In genomic region chr14:106831322-106831720, GRCh38 we compare ENCODE assay signal across 9 cellular contexts.
DNase-seq lines count a peak whose midpoint lies in the region; ATAC-seq and TF ChIP-seq lines count a peak whose summit lies in the region.
"Had no signal": no experiment of that assay in that cellular context is flagged by ENCODE, and none has a peak within 500 bp of the region (broad histone marks: within the 10 kb centered on the region; RNA-seq: fewer than 3 reads in every experiment).

No MANE protein-coding gene starts in this region.

- no peak for ATAC-seq in activated naive CD8-positive, alpha-beta T cell treated with anti-CD3 and anti-CD28 coated beads, Interleukin-2, amount 10 ng/mL, durations not matched to agents 7 days and 5 days (ENCODE audit: low read depth)

- CTCF ChIA-PET in HEK293 (lab: Yijun Ruan, JAX) = interaction anchor here (0.6 to 7.4 kb wide), 36 partner anchors 9 to 516 kb away, joined by 3 to 74 read pairs (median 4); no protein-coding TSS in a partner anchor

- no peak for DNase-seq in GM10266 (ENCODE audit: extremely low spot score)
- peak; percentile 45 for DNase-seq in OCI-M1 (lab: John Stamatoyannopoulos, UW)
- DNase-seq in activated naive CD8-positive, alpha-beta T cell treated with anti-CD3 and anti-CD28 coated beads, Interleukin-2, amount 10 ng/mL, durations not matched to agents 7 days and 5 days = peak; percentile 72
- DNase-seq in stimulated activated CD4-positive, alpha-beta T cell treated with anti-CD3 and anti-CD28 coated beads, Interleukin-15, amount 100 ng/mL, for 48 hours (ENCODE audit: low read depth in 2 of 2) = peak; percentile 78 to 80
- no peak for DNase-seq in NCI-H524 (lab: John Stamatoyannopoulos, UW)
- DNase-seq in uterus = no peak
- no peak for DNase-seq in 8988T
- DNase-seq: IMR-90 had no signal

- peaks cover 25% of the 10 kb centered on the region for H3K27me3 Mint-ChIP-seq in activated naive CD8-positive, alpha-beta T cell treated with anti-CD3 and anti-CD28 coated beads, Interleukin-2, amount 10 ng/mL, durations not matched to agents 7 days and 5 days

- no peaks in the 10 kb centered on the region for H3K36me3 Mint-ChIP-seq in activated naive CD8-positive, alpha-beta T cell treated with anti-CD3 and anti-CD28 coated beads, Interleukin-2, amount 10 ng/mL, durations not matched to agents 7 days and 5 days

- TF ChIP-seq CTCF in GM10266 (IDR thresholded peaks at IDR 0.05; ENCODE audit: control insufficient read depth, insufficient read depth, low read depth, missing control alignments) (peak; percentile 83), HEK293 (tag by site-specific recombination; IDR thresholded peaks at IDR 0.05) (peak; percentile 80), uterus (IDR thresholded peaks at IDR 0.05) (no peak)

- TF ChIP-seq POLR2A in uterus (IDR thresholded peaks at IDR 0.05) = no peak

- no peak overlapping the region for H3K4me3 Mint-ChIP-seq in activated naive CD8-positive, alpha-beta T cell treated with anti-CD3 and anti-CD28 coated beads, Interleukin-2, amount 10 ng/mL, durations not matched to agents 7 days and 5 days

- no peaks in the 10 kb centered on the region for H3K27me3 ChIP-seq in uterus

- POLR2A ChIA-PET in HEK293 (lab: Yijun Ruan, JAX) = no interaction called here
- POLR2A ChIA-PET in activated naive CD8-positive, alpha-beta T cell treated with anti-CD3 and anti-CD28 coated beads, Interleukin-2, amount 10 ng/mL, durations not matched to agents 7 days and 5 days (lab: Charles Lee) = no interaction called here

- H3K36me3 ChIP-seq in HEK293 (ENCODE audit: control insufficient read depth in 2 of 2, insufficient read depth in 1 of 2, low read length in 2 of 2) = no peaks in the 10 kb centered on the region
- no peaks in the 10 kb centered on the region for H3K36me3 ChIP-seq in uterus

- intact Hi-C loops in uterus (cut with DNase I; ENCODE audit: low total_unique reads) = no loop called here

- H3K4me1 Mint-ChIP-seq in activated naive CD8-positive, alpha-beta T cell treated with anti-CD3 and anti-CD28 coated beads, Interleukin-2, amount 10 ng/mL, durations not matched to agents 7 days and 5 days = peaks cover 2% of the 10 kb centered on the region

- no peaks in the 10 kb centered on the region for H3K9me3 Mint-ChIP-seq in activated naive CD8-positive, alpha-beta T cell treated with anti-CD3 and anti-CD28 coated beads, Interleukin-2, amount 10 ng/mL, durations not matched to agents 7 days and 5 days

- no peaks in the 10 kb centered on the region; the same call in 1 of the 2 replicates for H3K9me3 ChIP-seq in HEK293 (ENCODE audit: control insufficient read depth, insufficient read depth, low read depth, low read length)
- no peaks in the 10 kb centered on the region for H3K9me3 ChIP-seq in uterus

- H3K27ac ChIP-seq in HEK293 (ENCODE audit: extremely low read depth, low read depth, low read length) (no peak overlapping the region), uterus (no peak overlapping the region)

- no peaks in the 10 kb centered on the region for H3K4me1 ChIP-seq in HEK293 (ENCODE audit: control insufficient read depth, insufficient read depth, low read length)
- H3K4me1 ChIP-seq in uterus = no peaks in the 10 kb centered on the region

- H3K27ac Mint-ChIP-seq in activated naive CD8-positive, alpha-beta T cell treated with anti-CD3 and anti-CD28 coated beads, Interleukin-2, amount 10 ng/mL, durations not matched to agents 7 days and 5 days = no peak overlapping the region

- H3K4me3 ChIP-seq in HEK293 (ENCODE audit: low read depth, low read length) = no peak overlapping the region
- H3K4me3 ChIP-seq in uterus = no peak overlapping the region

TF ChIP-seq in HEK293, 187 proteins besides CTCF, POLR2A, EP300 and RAD21:
- TF ChIP-seq ZNF501 (tag by site-specific recombination; IDR thresholded peaks at IDR 0.05) (no peak), ZBTB21 (tag by site-specific recombination; IDR thresholded peaks at IDR 0.05) (no peak), ZSCAN30 (tag by site-specific recombination; IDR thresholded peaks at IDR 0.05) (0 out of 2 replicates have a peak, but pooled peaks have one; percentile 11), PRDM4 (tag by site-specific recombination; IDR thresholded peaks at IDR 0.05) (no peak), SP3 (tag by site-specific recombination; IDR thresholded peaks at IDR 0.05) (no peak), ZNF394 (tag by site-specific recombination; IDR thresholded peaks at IDR 0.05; ENCODE audit: borderline replicate concordance) (no peak), ZBTB7A (tag by site-specific recombination; IDR thresholded peaks at IDR 0.05; ENCODE audit: low read depth) (no peak), ZIC2 (tag by site-specific recombination; IDR thresholded peaks at IDR 0.05) (0 out of 2 replicates have a peak, but pooled peaks have one; percentile 8)

Comparison
In these comparisons a context has a peak if more than half of its experiments do, and no peak if none do; other contexts are left out.
1. DNase-seq: peak in OCI-M1 (single experiment), activated naive CD8-positive, alpha-beta T cell treated with anti-CD3 and anti-CD28 coated beads, Interleukin-2, amount 10 ng/mL, durations not matched to agents 7 days and 5 days (single experiment) and stimulated activated CD4-positive, alpha-beta T cell treated with anti-CD3 and anti-CD28 coated beads, Interleukin-15, amount 100 ng/mL, for 48 hours (2 of 2); none in GM10266 (single experiment), NCI-H524 (0 of 2), uterus (0 of 2) and 8988T (single experiment).
2. CTCF ChIP-seq: peak in GM10266 (single experiment) and HEK293 (single experiment); none in uterus (0 of 4).